1 cellular context compared by ENCODE assay signal in genomic region chr2:74457549-74458131, GRCh38.
TF ChIP-seq lines count a peak whose summit lies in the region.

No MANE protein-coding gene starts in this region.

TF ChIP-seq in HepG2, 621 proteins besides CTCF, POLR2A, EP300 and RAD21 (continued from another document and continues in another):
- TF ChIP-seq ZBTB40 (IDR thresholded peaks at IDR 0.05) = no peak
- TF ChIP-seq ZBTB40 (CRISPR knock-in tag; IDR thresholded peaks at IDR 0.05) = peak; percentile 63
- peak; percentile 42 for TF ChIP-seq HNF4A (CRISPR knock-in tag; IDR thresholded peaks at IDR 0.05)
- TF ChIP-seq ZBTB20 (CRISPR knock-in tag; IDR thresholded peaks at IDR 0.05; ENCODE audit: borderline replicate concordance, low read depth) = peak; percentile 81; the same call in 1 of the 2 replicates
- no peak for TF ChIP-seq ZNF713 (CRISPR knock-in tag; IDR thresholded peaks at IDR 0.05)
- no peak; the same call in 1 of the 2 replicates for TF ChIP-seq GMEB1 (CRISPR knock-in tag; IDR thresholded peaks at IDR 0.05; ENCODE audit: borderline replicate concordance)
- TF ChIP-seq ZNF414 (CRISPR knock-in tag; IDR thresholded peaks at IDR 0.05) = peak; percentile 65; the same call in 1 of the 2 replicates
- TF ChIP-seq AHDC1 (CRISPR knock-in tag; IDR thresholded peaks at IDR 0.05; ENCODE audit: borderline replicate concordance) = peak; percentile 50; the same call in 1 of the 2 replicates
- TF ChIP-seq ZNF318 (CRISPR knock-in tag; IDR thresholded peaks at IDR 0.05) = no peak
- TF ChIP-seq PITX1 (CRISPR knock-in tag; IDR thresholded peaks at IDR 0.05) = peak; percentile 90; the same call in 1 of the 2 replicates
- TF ChIP-seq HIC2 (CRISPR knock-in tag; IDR thresholded peaks at IDR 0.05; ENCODE audit: low read depth) = no peak
- TF ChIP-seq SMAD3 (CRISPR knock-in tag; IDR thresholded peaks at IDR 0.05) = peak; percentile 29; the same call in 1 of the 2 replicates
- peak; percentile 33 for TF ChIP-seq ZNF124 (CRISPR knock-in tag; IDR thresholded peaks at IDR 0.05)
- peak; percentile 38; the same call in 1 of the 2 replicates for TF ChIP-seq NR2F2 (IDR thresholded peaks at IDR 0.05; ENCODE audit: borderline replicate concordance, low read depth)
- no peak for TF ChIP-seq NCOA5 (CRISPR knock-in tag; IDR thresholded peaks at IDR 0.05)
- peak; percentile 91; the same call in 1 of the 2 replicates for TF ChIP-seq IRX3 (CRISPR knock-in tag; IDR thresholded peaks at IDR 0.05; ENCODE audit: borderline replicate concordance, low read depth)
- peak in 1 of 2 experiments; percentile 82; a peak in 2 of 4 replicates for TF ChIP-seq KLF16 (CRISPR knock-in tag; IDR thresholded peaks at IDR 0.05)
- no peak for TF ChIP-seq TEAD2 (CRISPR knock-in tag; IDR thresholded peaks at IDR 0.05)
- 0 out of 2 replicates have a peak, but pooled peaks have one; percentile 81 for TF ChIP-seq PCBP1 (IDR thresholded peaks at IDR 0.05; ENCODE audit: borderline replicate concordance, low read depth, low read length)
